ENCODE assay signal across 16 cellular contexts in the genomic region with DNA sequence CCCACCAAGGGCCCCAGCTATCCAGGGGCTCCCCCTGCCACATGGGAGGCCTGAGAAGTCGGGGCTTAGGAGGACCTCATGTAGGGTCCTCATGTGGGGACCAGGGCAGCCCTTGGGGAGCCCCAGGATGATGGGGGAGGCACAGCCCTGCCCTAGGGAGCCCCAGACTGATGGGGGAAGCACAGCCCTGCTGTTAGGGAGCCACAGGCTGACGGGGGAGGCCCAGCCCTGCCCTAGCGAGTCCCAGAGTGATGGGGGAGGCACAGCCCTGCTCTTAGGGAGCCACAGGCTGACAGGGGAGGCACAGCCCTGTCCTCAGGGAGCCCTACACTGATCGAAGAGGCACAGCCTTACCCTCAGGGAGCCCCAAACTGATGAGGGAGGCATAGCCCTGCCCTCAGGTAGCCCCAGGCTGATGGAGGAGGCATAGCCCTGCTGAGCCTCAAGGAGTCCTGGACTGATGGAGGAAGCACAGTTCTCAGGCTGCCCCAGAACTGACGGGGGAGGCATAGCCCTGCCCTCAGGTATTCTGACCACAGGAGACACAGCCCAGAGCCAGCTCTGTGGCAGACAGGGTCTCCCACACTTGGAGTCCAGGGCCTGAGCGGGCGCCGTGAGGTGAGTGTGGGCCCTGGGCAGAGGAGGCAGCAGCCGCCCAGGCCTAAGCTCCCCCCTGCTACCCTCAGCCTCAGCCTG. TPM values are rescaled to one million over a fixed set of nuclear protein-coding genes. Genes with fewer than 3 reads are reported as not detected.
A peak's percentile ranks its signal among the peaks of the same experiment; 100 is the strongest.
DNase-seq lines count a peak whose midpoint lies in the region; ATAC-seq, FAIRE-seq and TF ChIP-seq lines count a peak whose summit lies in the region.
"Had no signal": no experiment of that assay in that cellular context is flagged by ENCODE, and none has a peak within 500 bp of the region (broad histone marks: within the 10 kb centered on the region; RNA-seq: fewer than 3 reads in every experiment).

No MANE protein-coding gene starts in this region.

- WGBS in smooth muscle cell (ENCODE audit: low lambda C conversion rate) = 85% methylated on average over 9 of the region's 9 CpGs

- H3K27me3 ChIP-seq in smooth muscle cell (ENCODE audit: low read depth) = no peaks in the 10 kb centered on the region
- H3K27me3 ChIP-seq: brain microvascular endothelial cell, foreskin keratinocyte had no signal

- no peaks in the 10 kb centered on the region for H3F3A ChIP-seq in smooth muscle cell (ENCODE audit: low read depth)

- H3K4me1 Mint-ChIP-seq in immature natural killer cell = peaks cover 0 to 38% of the 10 kb centered on the region in 2 donors

- H3K4me3 Mint-ChIP-seq in immature natural killer cell = peak overlapping the region in 1 of 5 donors; percentile 33

- H3K27ac Mint-ChIP-seq in immature natural killer cell = peak overlapping the region; percentile 39 to 69 (median 56)

- peak overlapping the region; percentile 72 for H2AFZ ChIP-seq in smooth muscle cell (ENCODE audit: low read depth)

- TF ChIP-seq CTCF in RWPE1 (conservative IDR thresholded peaks at IDR 0.05; ENCODE audit: low read depth) = no peak
- no peak for TF ChIP-seq CTCF in smooth muscle cell (IDR thresholded peaks at IDR 0.05; ENCODE audit: borderline replicate concordance, insufficient read depth, poor library complexity, severe bottlenecking)

- H3K27me3 Mint-ChIP-seq in immature natural killer cell (ENCODE audit: low read depth in 3 of 3) = no peaks in the 10 kb centered on the region

- DNase-seq in GM12892 (ENCODE audit: insufficient read length) (peak; percentile 25), RWPE1 (ENCODE audit: low spot score) (no peak), immature natural killer cell (no peak), smooth muscle cell (lab: John Stamatoyannopoulos, UW; ENCODE audit: unreplicated experiment) (no peak), SIG-M5 treated with dmso at 0.1 percent for 504 hours (lab: John Stamatoyannopoulos, UW; ENCODE audit: unreplicated experiment) (no peak), iPS-NIHi7 (ENCODE audit: extremely low spot score) (no peak)
- DNase-seq: activated CD4-positive, CD25-positive, alpha-beta regulatory T cell; brain microvascular endothelial cell; EL; foreskin keratinocyte; NCI-H187 treated with DMSO at 0.1 percent for 48 hours; stimulated activated CD4-positive, alpha-beta T cell treated with anti-CD3 and anti-CD28 coated beads, Interleukin-4, amount 100 ng/mL, for 24 hours had no signal

- H4K20me1 ChIP-seq in smooth muscle cell (ENCODE audit: low read depth) = no peaks in the 10 kb centered on the region

- no peaks in the 10 kb centered on the region for H3K36me3 Mint-ChIP-seq in immature natural killer cell

- no peak for ATAC-seq in HG02973 (IDR thresholded peaks at IDR 0.05; ENCODE audit: unreplicated experiment)
- ATAC-seq: foreskin keratinocyte had no signal

- no peaks in the 10 kb centered on the region for H3K9me3 ChIP-seq in smooth muscle cell (replicated peaks; ENCODE audit: low read depth)

- no peak for TF ChIP-seq POLR2A in GM12892 (IDR thresholded peaks at IDR 0.05; ENCODE audit: low read depth, low read length)

- peak overlapping the region; percentile 78 for H3K9ac ChIP-seq in smooth muscle cell (ENCODE audit: low read depth)

- H3K4me3 ChIP-seq in smooth muscle cell = no peak overlapping the region
- H3K4me3 ChIP-seq: lung had no signal

- peaks cover 6% of the 10 kb centered on the region for H3K4me1 ChIP-seq in smooth muscle cell (ENCODE audit: low read depth)
- H3K4me1 ChIP-seq: foreskin keratinocyte had no signal

- no peaks in the 10 kb centered on the region for H3K79me2 ChIP-seq in smooth muscle cell (ENCODE audit: low read depth)

- no peak for FAIRE-seq in GM12892 (lab: Jason Lieb, UNC)

- H3K27ac ChIP-seq in RWPE1 (peak overlapping the region; percentile 100), smooth muscle cell (ENCODE audit: low read depth) (peak overlapping the region; percentile 89)
- H3K27ac ChIP-seq: brain microvascular endothelial cell, foreskin keratinocyte had no signal

- H3K36me3 ChIP-seq in smooth muscle cell (ENCODE audit: low read depth) = no peaks in the 10 kb centered on the region
- H3K36me3 ChIP-seq: brain microvascular endothelial cell had no signal

- POLR2A ChIA-PET in RWPE1 (lab: Yijun Ruan, JAX; ENCODE audit: low non-redundant PET) = no interaction called here

- H3K9me3 Mint-ChIP-seq in immature natural killer cell = no peaks in the 10 kb centered on the region

- H3K4me2 ChIP-seq in smooth muscle cell = no peak overlapping the region

- CTCF ChIA-PET in RWPE1 (lab: Yijun Ruan, JAX) = interaction anchor here (1.8 kb wide), 1 partner anchor 147 kb away, joined by 7 read pairs; no protein-coding TSS in a partner anchor

RNA-seq across cellular contexts. Expression of a gene that starts 10.8 kb away (rescaled TPM):
- 2.0 TPM for polyA plus RNA-seq in GM12892 (2012; ENCODE audit: missing spikeins)
- polyA plus RNA-seq in immature natural killer cell (under 1 TPM in 1 of 3 donors, not detected in 2; 0.35 TPM), smooth muscle cell (not detected in 2 replicates)
- total RNA-seq in smooth muscle cell = not detected in 2 replicates
- total RNA-seq: foreskin keratinocyte, HT-29, lung, RPMI7951 had no signal
- polyA plus RNA-seq: foreskin keratinocyte had no signal

RNA-seq across cellular contexts. Expression of a gene that starts 28.0 kb away (rescaled TPM):
- 302 TPM for polyA plus RNA-seq in GM12892 (2012; ENCODE audit: missing spikeins)
- 100 to 1,000 TPM; 437 to 767 (median 593) TPM for polyA plus RNA-seq in immature natural killer cell
- total RNA-seq in smooth muscle cell = 1.7 and 2.1 TPM in 2 replicates
- 8.7 and 13.7 TPM in 2 replicates for polyA plus RNA-seq in smooth muscle cell

RNA-seq across cellular contexts. Expression of a gene that starts 38.6 kb away (rescaled TPM):
- polyA plus RNA-seq in GM12892 (2012; ENCODE audit: missing spikeins) = 0.74 TPM
- polyA plus RNA-seq in immature natural killer cell (not detected), smooth muscle cell (0.97 and 4.7 TPM in 2 replicates)
- total RNA-seq in smooth muscle cell = 1.9 TPM in 1 of 2 replicates, not detected in the other
- total RNA-seq: foreskin keratinocyte, HT-29, RPMI7951 had no signal
- polyA plus RNA-seq: foreskin keratinocyte had no signal

RNA-seq across cellular contexts. Expression of a gene that starts 42.1 kb away (rescaled TPM):
- polyA plus RNA-seq in GM12892 (2012; ENCODE audit: missing spikeins) = 0.76 TPM
- 1 to 10 TPM in 1 of 3 donors, under 1 TPM in 1, not detected in 1; 0.54 to 2.0 TPM for polyA plus RNA-seq in immature natural killer cell
- total RNA-seq in smooth muscle cell = 0.94 TPM in 1 of 2 replicates, not detected in the other
- 0.74 and 1.2 TPM in 2 replicates for polyA plus RNA-seq in smooth muscle cell

RNA-seq across cellular contexts. Expression of a gene that starts 46.1 kb away (rescaled TPM):
- polyA plus RNA-seq in GM12892 (2012; ENCODE audit: missing spikeins) = 0.38 TPM
- polyA plus RNA-seq in immature natural killer cell = not detected
- total RNA-seq in smooth muscle cell = 0.13 TPM in 1 of 2 replicates, not detected in the other
- 1.4 and 2.0 TPM in 2 replicates for polyA plus RNA-seq in smooth muscle cell
- total RNA-seq: RPMI7951 had no signal

Comparison
In these comparisons a context has a peak if more than half of its experiments do, and no peak if none do; other contexts are left out.
1. RNA of a gene that starts 28.0 kb away (polyA plus RNA-seq): 437 to 767 TPM in immature natural killer cell; 8.7 to 13.7 TPM in smooth muscle cell; every median in the first group is over 10 times any median in the second.